ENCODE assay signal across 7 cellular contexts in genomic region chr1:39196244-39197215, GRCh38. TPM values are rescaled to one million over a fixed set of nuclear protein-coding genes. Genes with fewer than 3 reads are reported as not detected.
A peak's percentile ranks its signal among the peaks of the same experiment; 100 is the strongest.
DNase-seq lines count a peak whose midpoint lies in the region; ATAC-seq and TF ChIP-seq lines count a peak whose summit lies in the region.

No MANE protein-coding gene starts in this region.

- no peak overlapping the region for H3K4me3 ChIP-seq in stomach smooth muscle (ENCODE audit: low read length in 2 of 2)
- no peak overlapping the region for H3K4me3 ChIP-seq in lower leg skin (ENCODE audit: low read depth, poor library complexity, severe bottlenecking)

- intact Hi-C loops in lower leg skin (cut with DNase I; ENCODE audit: low total_unique reads) = loop anchor here (10.0 kb wide), 2 partner anchors 58 to 92 kb away; no protein-coding TSS in a partner anchor

- no peaks in the 10 kb centered on the region for H3K9me3 ChIP-seq in stomach smooth muscle (ENCODE audit: control insufficient read depth in 2 of 2, low read length in 2 of 2)

- DNase-seq in NCI-H226 = peak; percentile 62
- DNase-seq in activated T-cell treated with anti-CD3 and anti-CD28 coated beads for 24 hours (ENCODE audit: low read depth) = peak; percentile 44
- peak in 1 of 2 donors; percentile 55 for DNase-seq in foreskin keratinocyte
- no peak for DNase-seq in Ammon's horn (ENCODE audit: low spot score)
- no peak for DNase-seq in lower leg skin (ENCODE audit: low spot score in 2 of 2)

- TF ChIP-seq POLR2A in lower leg skin (IDR thresholded peaks at IDR 0.05) = no peak

- peak overlapping the region in 1 of 2 donors; percentile 3 for H3K9ac ChIP-seq in stomach smooth muscle (ENCODE audit: low read length in 2 of 2)

- TF ChIP-seq CTCF in foreskin keratinocyte (conservative IDR thresholded peaks at IDR 0.05) (no peak), lower leg skin (IDR thresholded peaks at IDR 0.05) (no peak)

- WGBS in lower leg skin, 2 donors = 64 to 73% methylated on average over 6 of the region's 6 CpGs

- H3K27ac ChIP-seq in foreskin keratinocyte = peak overlapping the region; percentile 48
- peak overlapping the region; percentile 93 for H3K27ac ChIP-seq in stomach smooth muscle (ENCODE audit: low read length)

- peak; percentile 48 for ATAC-seq in GM19452 (IDR thresholded peaks at IDR 0.05; ENCODE audit: unreplicated experiment)
- ATAC-seq in foreskin keratinocyte = no peak

- H3K36me3 ChIP-seq in stomach smooth muscle (ENCODE audit: control insufficient read depth in 2 of 2, insufficient read depth in 2 of 2, low read length in 2 of 2) = no peaks in the 10 kb centered on the region

- H3K27me3 ChIP-seq in foreskin keratinocyte = no peaks in the 10 kb centered on the region
- no peaks in the 10 kb centered on the region for H3K27me3 ChIP-seq in stomach smooth muscle (ENCODE audit: control insufficient read depth in 1 of 2, insufficient read depth in 2 of 2, low read length in 2 of 2)

- H3K4me1 ChIP-seq in foreskin keratinocyte (peaks cover 42% of the 10 kb centered on the region), stomach smooth muscle (ENCODE audit: control insufficient read depth, insufficient read depth, low read length) (peaks cover 33% of the 10 kb centered on the region)

RNA-seq across cellular contexts. Expression of gene MACF1, which starts 8.0 kb away (rescaled TPM):
- 138 and 151 TPM in 2 replicates for total RNA-seq in foreskin keratinocyte
- 37.4 and 38.0 TPM in 2 replicates for polyA plus RNA-seq in foreskin keratinocyte
- 100 to 1,000 TPM; 427 to 686 (median 463) TPM for total RNA-seq in lower leg skin

Comparison
In these comparisons a context has a peak if more than half of its experiments do, and no peak if none do; other contexts are left out.
1. DNase-seq: peak in NCI-H226 (single experiment) and activated T-cell treated with anti-CD3 and anti-CD28 coated beads for 24 hours (single experiment); none in Ammon's horn (single experiment) and lower leg skin (0 of 2).